In the genomic region with DNA sequence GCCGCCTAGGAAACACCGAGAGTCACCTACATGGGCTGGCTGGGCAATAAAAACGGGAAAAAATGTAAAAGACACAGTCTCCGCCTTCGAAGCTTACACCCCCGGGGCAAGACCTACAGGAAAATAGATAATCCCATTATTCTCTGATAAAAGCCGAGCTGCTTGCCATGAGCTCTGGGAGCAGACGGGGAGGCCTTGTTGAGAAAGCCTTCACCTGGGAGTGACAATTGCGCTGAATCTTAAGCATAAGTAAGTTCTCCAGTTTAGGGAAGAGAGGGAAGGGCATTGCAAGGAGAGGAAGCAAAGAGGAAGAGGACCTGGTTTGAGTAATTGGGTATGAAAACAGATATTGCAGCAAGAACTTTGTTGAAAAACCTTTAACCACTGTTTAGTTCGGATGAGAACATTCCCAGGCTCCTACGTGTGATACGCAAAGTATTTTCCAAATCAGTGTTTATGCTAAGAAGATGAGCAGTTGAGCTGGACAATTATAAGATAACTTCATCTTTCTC, we compare ENCODE assay signal across 8 cellular contexts. TPM values are rescaled to one million over a fixed set of nuclear protein-coding genes. Genes with fewer than 3 reads are reported as not detected.
DNase-seq lines count a peak whose midpoint lies in the region; ATAC-seq and TF ChIP-seq lines count a peak whose summit lies in the region.

No MANE protein-coding gene starts in this region.

- H3K27me3 ChIP-seq in DND-41 (ENCODE audit: insufficient read depth, low read length, poor library complexity) (no peaks in the 10 kb centered on the region), Loucy (ENCODE audit: insufficient read depth, low read length, poor library complexity, severe bottlenecking) (no peaks in the 10 kb centered on the region), colonic mucosa (no peaks in the 10 kb centered on the region), neural cell (ENCODE audit: insufficient read depth, low read depth, low read length) (no peaks in the 10 kb centered on the region)

- H3K27ac ChIP-seq in DND-41 (ENCODE audit: low read length), result peak overlapping the region; percentile 99
- H3K27ac ChIP-seq in colonic mucosa, result peak overlapping the region; percentile 93
- peak overlapping the region; percentile 98 for H3K27ac ChIP-seq in neural cell (ENCODE audit: low read length)

- no peak for TF ChIP-seq RAD21 in neural cell (conservative IDR thresholded peaks at IDR 0.05)

- peaks cover 37% of the 10 kb centered on the region for H3K79me2 ChIP-seq in DND-41 (ENCODE audit: insufficient read depth, low read length)
- H3K79me2 ChIP-seq in Loucy (ENCODE audit: insufficient read depth, low read length), result peaks cover 38% of the 10 kb centered on the region
- peaks cover 35% of the 10 kb centered on the region for H3K79me2 ChIP-seq in neural cell (replicated peaks; ENCODE audit: insufficient read depth, low read length)

- TF ChIP-seq EP300 in neural cell (conservative IDR thresholded peaks at IDR 0.05; ENCODE audit: poor library complexity, severe bottlenecking), result no peak

- H4K20me1 ChIP-seq in DND-41 (ENCODE audit: insufficient read depth, low read length), result no peaks in the 10 kb centered on the region; the same call in 1 of the 2 replicates
- peaks cover 27% of the 10 kb centered on the region for H4K20me1 ChIP-seq in Loucy (ENCODE audit: insufficient read depth, low read length, poor library complexity, severe bottlenecking)
- H4K20me1 ChIP-seq in neural cell (ENCODE audit: insufficient read depth), result no peaks in the 10 kb centered on the region

- intact Hi-C loops in colonic mucosa (cut with DNase I), result loop anchor here (10.0 kb wide), 1 partner anchor 109 kb away; no protein-coding TSS in a partner anchor

- TF ChIP-seq CTCF in DND-41 (IDR thresholded peaks at IDR 0.05; ENCODE audit: borderline replicate concordance, extremely low read depth, low read length, poor library complexity, severe bottlenecking) (no peak), Loucy (conservative IDR thresholded peaks at IDR 0.05; ENCODE audit: low read length) (no peak), colonic mucosa (IDR thresholded peaks at IDR 0.05) (no peak), neural cell (IDR thresholded peaks at IDR 0.05; ENCODE audit: poor library complexity, severe bottlenecking) (no peak)

- H3K4me3 ChIP-seq in DND-41 (ENCODE audit: low read depth in 1 of 2, low read length in 2 of 2), result peak overlapping the region; percentile 90 to 93
- peak overlapping the region; percentile 89 for H3K4me3 ChIP-seq in Loucy (ENCODE audit: low read length, poor library complexity, severe bottlenecking)
- peak overlapping the region; percentile 75 for H3K4me3 ChIP-seq in colonic mucosa
- H3K4me3 ChIP-seq in neural cell (ENCODE audit: low read length), result peak overlapping the region; percentile 87

- H3K9me2 ChIP-seq in Loucy (replicated peaks; ENCODE audit: low read depth, low read length) (no peaks in the 10 kb centered on the region), neural cell (ENCODE audit: insufficient read depth, low read length) (no peaks in the 10 kb centered on the region)

- H3F3A ChIP-seq in Loucy (ENCODE audit: low read depth) (no peaks in the 10 kb centered on the region; the same call in 1 of the 2 replicates), neural cell (ENCODE audit: insufficient read depth, low read length, poor library complexity, severe bottlenecking) (no peaks in the 10 kb centered on the region)

- H3K4me2 ChIP-seq in DND-41 (ENCODE audit: insufficient read depth, low read length) (peak overlapping the region; percentile 98), Loucy (ENCODE audit: low read depth, low read length, poor library complexity, severe bottlenecking) (peak overlapping the region; percentile 69), neural cell (ENCODE audit: low read length) (peak overlapping the region; percentile 15)

- H3K9me3 ChIP-seq in DND-41 (ENCODE audit: insufficient read depth, low read length, severe bottlenecking) (no peaks in the 10 kb centered on the region), Loucy (ENCODE audit: insufficient read depth, low read depth, low read length) (no peaks in the 10 kb centered on the region), colonic mucosa (no peaks in the 10 kb centered on the region), neural cell (ENCODE audit: low read length) (no peaks in the 10 kb centered on the region)

- H3K9ac ChIP-seq in DND-41 (ENCODE audit: low read depth, low read length) (peak overlapping the region; percentile 95), Loucy (ENCODE audit: low read depth, low read length, poor library complexity, severe bottlenecking) (peak overlapping the region; percentile 86), colonic mucosa (ENCODE audit: low read depth in 2 of 2, low read length in 2 of 2) (peak overlapping the region; percentile 90 to 94), neural cell (ENCODE audit: low read length) (peak overlapping the region; percentile 99)

- H2AFZ ChIP-seq in DND-41 (ENCODE audit: low read depth, low read length) (peak overlapping the region; percentile 99), Loucy (ENCODE audit: low read length) (peak overlapping the region; percentile 93; the same call in 1 of the 2 replicates), neural cell (ENCODE audit: low read depth, low read length) (peak overlapping the region; percentile 79)

- DNase-seq in DND-41, result no peak
- DNase-seq in colonic mucosa, result no peak
- no peak for DNase-seq in KG1 (lab: John Stamatoyannopoulos, UW)
- DNase-seq in iPS-NIHi7 (ENCODE audit: extremely low spot score), result no peak
- DNase-seq in NCI-H1105 (lab: John Stamatoyannopoulos, UW), result no peak

- H3K36me3 ChIP-seq in DND-41 (ENCODE audit: insufficient read depth, low read length) (no peaks in the 10 kb centered on the region), Loucy (ENCODE audit: insufficient read depth, low read length) (no peaks in the 10 kb centered on the region), colonic mucosa (no peaks in the 10 kb centered on the region), neural cell (ENCODE audit: insufficient read depth, low read length) (no peaks in the 10 kb centered on the region)

- H3K4me1 ChIP-seq in DND-41 (ENCODE audit: insufficient read depth, low read length), result peaks cover 26% of the 10 kb centered on the region
- peaks cover 43% of the 10 kb centered on the region for H3K4me1 ChIP-seq in Loucy (ENCODE audit: insufficient read depth, low read length, poor library complexity, severe bottlenecking)
- no peaks in the 10 kb centered on the region for H3K4me1 ChIP-seq in colonic mucosa

- ATAC-seq in DND-41 (ENCODE audit: insufficient read depth, low read depth), result no peak
- no peak for ATAC-seq in HG02571 (IDR thresholded peaks at IDR 0.05; ENCODE audit: unreplicated experiment)

TF ChIP-seq in neural cell, 6 proteins besides CTCF, POLR2A, EP300 and RAD21:
- TF ChIP-seq POLR2AphosphoS5 (IDR thresholded peaks at IDR 0.05) (no peak), MXI1 (conservative IDR thresholded peaks at IDR 0.05; ENCODE audit: poor library complexity, severe bottlenecking) (no peak), EZH2 (IDR thresholded peaks at IDR 0.05; ENCODE audit: borderline replicate concordance, insufficient read depth, low read length, poor library complexity, severe bottlenecking) (no peak), TAF1 (IDR thresholded peaks at IDR 0.05; ENCODE audit: low read depth) (no peak), SMC3 (conservative IDR thresholded peaks at IDR 0.05; ENCODE audit: poor library complexity) (no peak)
- TF ChIP-seq, protein P1, sequence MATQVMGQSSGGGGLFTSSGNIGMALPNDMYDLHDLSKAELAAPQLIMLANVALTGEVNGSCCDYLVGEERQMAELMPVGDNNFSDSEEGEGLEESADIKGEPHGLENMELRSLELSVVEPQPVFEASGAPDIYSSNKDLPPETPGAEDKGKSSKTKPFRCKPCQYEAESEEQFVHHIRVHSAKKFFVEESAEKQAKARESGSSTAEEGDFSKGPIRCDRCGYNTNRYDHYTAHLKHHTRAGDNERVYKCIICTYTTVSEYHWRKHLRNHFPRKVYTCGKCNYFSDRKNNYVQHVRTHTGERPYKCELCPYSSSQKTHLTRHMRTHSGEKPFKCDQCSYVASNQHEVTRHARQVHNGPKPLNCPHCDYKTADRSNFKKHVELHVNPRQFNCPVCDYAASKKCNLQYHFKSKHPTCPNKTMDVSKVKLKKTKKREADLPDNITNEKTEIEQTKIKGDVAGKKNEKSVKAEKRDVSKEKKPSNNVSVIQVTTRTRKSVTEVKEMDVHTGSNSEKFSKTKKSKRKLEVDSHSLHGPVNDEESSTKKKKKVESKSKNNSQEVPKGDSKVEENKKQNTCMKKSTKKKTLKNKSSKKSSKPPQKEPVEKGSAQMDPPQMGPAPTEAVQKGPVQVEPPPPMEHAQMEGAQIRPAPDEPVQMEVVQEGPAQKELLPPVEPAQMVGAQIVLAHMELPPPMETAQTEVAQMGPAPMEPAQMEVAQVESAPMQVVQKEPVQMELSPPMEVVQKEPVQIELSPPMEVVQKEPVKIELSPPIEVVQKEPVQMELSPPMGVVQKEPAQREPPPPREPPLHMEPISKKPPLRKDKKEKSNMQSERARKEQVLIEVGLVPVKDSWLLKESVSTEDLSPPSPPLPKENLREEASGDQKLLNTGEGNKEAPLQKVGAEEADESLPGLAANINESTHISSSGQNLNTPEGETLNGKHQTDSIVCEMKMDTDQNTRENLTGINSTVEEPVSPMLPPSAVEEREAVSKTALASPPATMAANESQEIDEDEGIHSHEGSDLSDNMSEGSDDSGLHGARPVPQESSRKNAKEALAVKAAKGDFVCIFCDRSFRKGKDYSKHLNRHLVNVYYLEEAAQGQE (IDR thresholded peaks at IDR 0.05; ENCODE audit: borderline replicate concordance), result no peak

RNA-seq across cellular contexts. Expression of a gene that starts 0.8 kb away (rescaled TPM):
- 10 to 100 TPM; 31.8 to 34.5 TPM for total RNA-seq in colonic mucosa
- polyA plus RNA-seq in neural cell, result 143 and 146 TPM in 2 replicates
- polyA minus RNA-seq in neural cell, result 238 and 240 TPM in 2 replicates

RNA-seq across cellular contexts. Expression of a gene that starts 32.0 kb away (rescaled TPM):
- total RNA-seq in colonic mucosa, result not detected
- not detected in 2 replicates for polyA plus RNA-seq in neural cell
- not detected in 2 replicates for polyA minus RNA-seq in neural cell

Comparison
In these comparisons a context has a peak if more than half of its experiments do, and no peak if none do; other contexts are left out.
1. H3K4me2 ChIP-seq: peak in every context shown above with its lines; median percentile 98 in DND-41; 69 in Loucy; 15 in neural cell.